9 cellular contexts compared by ENCODE assay signal in genomic region chr4:37389967-37390580, GRCh38.
DNase-seq lines count a peak whose midpoint lies in the region; ATAC-seq, FAIRE-seq and TF ChIP-seq lines count a peak whose summit lies in the region.
"Had no signal": no experiment of that assay in that cellular context is flagged by ENCODE, and none has a peak within 500 bp of the region (broad histone marks: within the 10 kb centered on the region; RNA-seq: fewer than 3 reads in every experiment).

No MANE protein-coding gene starts in this region.

- H3K36me3 Mint-ChIP-seq in activated CD8-positive, alpha-beta T cell treated with anti-CD3 and anti-CD28 coated beads, Interleukin-2, amount 10 ng/mL, durations not matched to agents 7 days and 5 days (ENCODE audit: low read depth), result no peaks in the 10 kb centered on the region
- H3K36me3 Mint-ChIP-seq: activated naive CD4-positive, alpha-beta T cell treated with anti-CD3 and anti-CD28 coated beads, Interleukin-2, amount 50 U/mL, for 24 hours had no signal

- H3K27ac Mint-ChIP-seq in activated CD8-positive, alpha-beta T cell treated with anti-CD3 and anti-CD28 coated beads, Interleukin-2, amount 10 ng/mL, durations not matched to agents 7 days and 5 days, result no peak overlapping the region
- H3K27ac Mint-ChIP-seq: activated naive CD4-positive, alpha-beta T cell treated with anti-CD3 and anti-CD28 coated beads, Interleukin-2, amount 50 U/mL, for 24 hours had no signal

- CTCF ChIA-PET in activated CD8-positive, alpha-beta T cell treated with anti-CD3 and anti-CD28 coated beads, Interleukin-2, amount 10 ng/mL, durations not matched to agents 7 days and 5 days (lab: Charles Lee), result interaction anchor here (0.6 to 0.8 kb wide), 2 partner anchors 584 to 990 kb away, joined by 3 read pairs; no protein-coding TSS in a partner anchor

- no peak overlapping the region for H3K4me3 Mint-ChIP-seq in activated CD8-positive, alpha-beta T cell treated with anti-CD3 and anti-CD28 coated beads, Interleukin-2, amount 10 ng/mL, durations not matched to agents 7 days and 5 days
- H3K4me3 Mint-ChIP-seq: activated naive CD4-positive, alpha-beta T cell treated with anti-CD3 and anti-CD28 coated beads, Interleukin-2, amount 50 U/mL, for 24 hours had no signal

- H3K27me3 Mint-ChIP-seq in activated CD8-positive, alpha-beta T cell treated with anti-CD3 and anti-CD28 coated beads, Interleukin-2, amount 10 ng/mL, durations not matched to agents 7 days and 5 days (ENCODE audit: low read depth), result no peaks in the 10 kb centered on the region

- POLR2A ChIA-PET in activated CD8-positive, alpha-beta T cell treated with anti-CD3 and anti-CD28 coated beads, Interleukin-2, amount 10 ng/mL, durations not matched to agents 7 days and 5 days (lab: Charles Lee), result no interaction called here

- peaks cover 4% of the 10 kb centered on the region for H3K4me1 Mint-ChIP-seq in activated CD8-positive, alpha-beta T cell treated with anti-CD3 and anti-CD28 coated beads, Interleukin-2, amount 10 ng/mL, durations not matched to agents 7 days and 5 days (ENCODE audit: low read depth)
- H3K4me1 Mint-ChIP-seq: activated naive CD4-positive, alpha-beta T cell treated with anti-CD3 and anti-CD28 coated beads, Interleukin-2, amount 50 U/mL, for 24 hours had no signal

- ATAC-seq in GM18867 (IDR thresholded peaks at IDR 0.05; ENCODE audit: unreplicated experiment) (peak; percentile 88), HG03039 (IDR thresholded peaks at IDR 0.05; ENCODE audit: unreplicated experiment) (peak; percentile 71), HG03196 (IDR thresholded peaks at IDR 0.05; ENCODE audit: unreplicated experiment) (no peak)
- ATAC-seq in activated CD8-positive, alpha-beta T cell treated with anti-CD3 and anti-CD28 coated beads, Interleukin-2, amount 10 ng/mL, durations not matched to agents 7 days and 5 days, result peak; percentile 58

- no peaks in the 10 kb centered on the region for H3K9me3 Mint-ChIP-seq in activated CD8-positive, alpha-beta T cell treated with anti-CD3 and anti-CD28 coated beads, Interleukin-2, amount 10 ng/mL, durations not matched to agents 7 days and 5 days (ENCODE audit: insufficient read depth)
- H3K9me3 Mint-ChIP-seq: activated naive CD4-positive, alpha-beta T cell treated with anti-CD3 and anti-CD28 coated beads, Interleukin-2, amount 50 U/mL, for 24 hours had no signal

- peak; percentile 82 for TF ChIP-seq CTCF in D721Med (IDR thresholded peaks at IDR 0.05; ENCODE audit: insufficient read depth, missing control alignments)

- DNase-seq in D721Med (ENCODE audit: insufficient read length, low spot score), result no peak
- peak; percentile 43 for DNase-seq in NCI-H2081 treated with DMSO at 0.1 percent for 48 hours (lab: John Stamatoyannopoulos, UW)
- DNase-seq in activated CD8-positive, alpha-beta T cell treated with anti-CD3 and anti-CD28 coated beads, Interleukin-2, amount 10 ng/mL, durations not matched to agents 7 days and 5 days, result peak; percentile 59
- DNase-seq in iPS-NIHi11 (ENCODE audit: low spot score), result peak; percentile 21
- DNase-seq in superior temporal gyrus (ENCODE audit: extremely low spot score), result peak; percentile 90

- no peak for FAIRE-seq in D721Med (lab: Jason Lieb, UNC)
